ENCODE assay signal across 32 cellular contexts in genomic region chr11:127632546-127632945, GRCh38.
A peak's percentile ranks its signal among the peaks of the same experiment; 100 is the strongest.
DNase-seq lines count a peak whose midpoint lies in the region; ATAC-seq and TF ChIP-seq lines count a peak whose summit lies in the region.
"Had no signal": no experiment of that assay in that cellular context is flagged by ENCODE, and none has a peak within 500 bp of the region (broad histone marks: within the 10 kb centered on the region; RNA-seq: fewer than 3 reads in every experiment).

No MANE protein-coding gene starts in this region.

- no peaks in the 10 kb centered on the region for H3K36me3 ChIP-seq in HUES64 (ENCODE audit: insufficient read depth, low read length)
- H3K36me3 ChIP-seq: gastrocnemius medialis, MG63, thyroid gland, vagina, WERI-Rb-1 had no signal

- intact Hi-C loops in CD4-positive, alpha-beta T cell (cut with DNase I, micrococcal nuclease): no loop called here

- H3K9ac ChIP-seq in HUES64 (ENCODE audit: low read depth, low read length): no peak overlapping the region

- H3K27me3 Mint-ChIP-seq in CD4-positive, alpha-beta T cell: no peaks in the 10 kb centered on the region
- H3K27me3 Mint-ChIP-seq: activated CD4-positive, alpha-beta T cell treated with anti-CD3 and anti-CD28 coated beads, Interleukin-2, amount 10 ng/mL, durations not matched to agents 7 days and 5 days; activated naive CD8-positive, alpha-beta T cell treated with anti-CD3 and anti-CD28 coated beads, Interleukin-2, amount 50 U/mL, for 24 hours; B cell; central memory CD8-positive, alpha-beta T cell; dendritic cell treated with granulocyte-macrophage colony-stimulating factor and Interleukin-4, amounts not matched to agents 40 ng/mL and 50 ng/mL, for 4 days; stimulated activated naive CD8-positive, alpha-beta T cell treated with anti-CD3 and anti-CD28 coated beads, Interleukin-15, amount 100 ng/mL, for 72 hours had no signal

- peaks cover 30% of the 10 kb centered on the region for H3K4me1 ChIP-seq in HUES64 (ENCODE audit: insufficient read depth, low read length)
- H3K4me1 ChIP-seq: A549, vagina had no signal

- TF ChIP-seq CTCF in CD4-positive, alpha-beta T cell (IDR thresholded peaks at IDR 0.05): no peak

- 83% methylated on average over 4 of the region's 4 CpGs for WGBS in HUES64

- POLR2A ChIA-PET in CD4-positive, alpha-beta T cell (lab: Charles Lee): no interaction called here

- no peak overlapping the region for H3K27ac Mint-ChIP-seq in CD4-positive, alpha-beta T cell
- H3K27ac Mint-ChIP-seq: activated CD4-positive, alpha-beta T cell treated with anti-CD3 and anti-CD28 coated beads, Interleukin-2, amount 10 ng/mL, durations not matched to agents 7 days and 5 days; activated naive CD8-positive, alpha-beta T cell treated with anti-CD3 and anti-CD28 coated beads, Interleukin-2, amount 50 U/mL, for 24 hours; B cell; dendritic cell treated with granulocyte-macrophage colony-stimulating factor and Interleukin-4, amounts not matched to agents 40 ng/mL and 50 ng/mL, for 4 days; mesothelial cell of epicardium; naive thymus-derived CD8-positive, alpha-beta T cell; stimulated activated naive CD8-positive, alpha-beta T cell treated with anti-CD3 and anti-CD28 coated beads, Interleukin-15, amount 100 ng/mL, for 72 hours had no signal

- no peaks in the 10 kb centered on the region for H3K4me1 Mint-ChIP-seq in CD4-positive, alpha-beta T cell (ENCODE audit: low read depth)
- H3K4me1 Mint-ChIP-seq: activated CD4-positive, alpha-beta T cell treated with anti-CD3 and anti-CD28 coated beads, Interleukin-2, amount 10 ng/mL, durations not matched to agents 7 days and 5 days; activated naive CD8-positive, alpha-beta T cell treated with anti-CD3 and anti-CD28 coated beads, Interleukin-2, amount 50 U/mL, for 24 hours; B cell; central memory CD8-positive, alpha-beta T cell; naive thymus-derived CD8-positive, alpha-beta T cell; stimulated activated naive CD8-positive, alpha-beta T cell treated with anti-CD3 and anti-CD28 coated beads, Interleukin-15, amount 100 ng/mL, for 72 hours had no signal

- peak overlapping the region; percentile 22; the same call in 1 of the 2 replicates for H3K27ac ChIP-seq in HUES64 (ENCODE audit: low read depth, low read length)
- no peak overlapping the region for H3K27ac ChIP-seq in CD4-positive, alpha-beta T cell (ENCODE audit: low read depth, low read length)
- H3K27ac ChIP-seq: A549, gastrocnemius medialis, thyroid gland, vagina, WERI-Rb-1 had no signal

- CTCF ChIA-PET in CD4-positive, alpha-beta T cell (lab: Charles Lee): no interaction called here

- H3K4me3 Mint-ChIP-seq in CD4-positive, alpha-beta T cell: no peak overlapping the region
- H3K4me3 Mint-ChIP-seq: activated CD4-positive, alpha-beta T cell treated with anti-CD3 and anti-CD28 coated beads, Interleukin-2, amount 10 ng/mL, durations not matched to agents 7 days and 5 days; activated naive CD8-positive, alpha-beta T cell treated with anti-CD3 and anti-CD28 coated beads, Interleukin-2, amount 50 U/mL, for 24 hours; B cell; central memory CD8-positive, alpha-beta T cell; dendritic cell treated with granulocyte-macrophage colony-stimulating factor and Interleukin-4, amounts not matched to agents 40 ng/mL and 50 ng/mL, for 4 days; mesothelial cell of epicardium; naive thymus-derived CD8-positive, alpha-beta T cell; stimulated activated naive CD8-positive, alpha-beta T cell treated with anti-CD3 and anti-CD28 coated beads, Interleukin-15, amount 100 ng/mL, for 72 hours had no signal

- no peaks in the 10 kb centered on the region for H3K27me3 ChIP-seq in HUES64 (ENCODE audit: insufficient read depth, low read length)
- no peaks in the 10 kb centered on the region for H3K27me3 ChIP-seq in CD4-positive, alpha-beta T cell (ENCODE audit: control insufficient read depth, insufficient read depth, low read length)
- H3K27me3 ChIP-seq: gastrocnemius medialis, MG63, thyroid gland, vagina had no signal

- H3K9me3 Mint-ChIP-seq in CD4-positive, alpha-beta T cell: no peaks in the 10 kb centered on the region
- H3K9me3 Mint-ChIP-seq: activated CD4-positive, alpha-beta T cell treated with anti-CD3 and anti-CD28 coated beads, Interleukin-2, amount 10 ng/mL, durations not matched to agents 7 days and 5 days; activated naive CD8-positive, alpha-beta T cell treated with anti-CD3 and anti-CD28 coated beads, Interleukin-2, amount 50 U/mL, for 24 hours; central memory CD8-positive, alpha-beta T cell; dendritic cell treated with granulocyte-macrophage colony-stimulating factor and Interleukin-4, amounts not matched to agents 40 ng/mL and 50 ng/mL, for 4 days; mesothelial cell of epicardium; naive thymus-derived CD8-positive, alpha-beta T cell; stimulated activated naive CD8-positive, alpha-beta T cell treated with anti-CD3 and anti-CD28 coated beads, Interleukin-15, amount 100 ng/mL, for 72 hours had no signal

- H3K4me3 ChIP-seq in HUES64 (ENCODE audit: low read length): no peak overlapping the region
- H3K4me3 ChIP-seq: A549, gastrocnemius medialis, MG63, thyroid gland, vagina had no signal

- DNase-seq in Ammon's horn (ENCODE audit: low spot score): peak; percentile 28
- DNase-seq in inferior parietal cortex (ENCODE audit: extremely low spot score): peak; percentile 45
- no peak for DNase-seq in CD4-positive, alpha-beta T cell
- no peak for DNase-seq in NCI-H2029 (lab: John Stamatoyannopoulos, UW)
- DNase-seq: activated CD4-positive, alpha-beta T cell treated with anti-CD3 and anti-CD28 coated beads, Interleukin-2, amount 10 ng/mL, durations not matched to agents 7 days and 5 days; activated naive CD8-positive, alpha-beta T cell treated with anti-CD3 and anti-CD28 coated beads, Interleukin-2, amount 50 U/mL, for 24 hours; activated T-cell treated with anti-CD3 and anti-CD28 coated beads, Interleukin-2, amount 50 U/mL, for 48 hours; gastrocnemius medialis; hippocampal formation; KBM-7; MG63; naive thymus-derived CD8-positive, alpha-beta T cell; NCI-H1417 treated with DMSO at 0.1 percent for 48 hours; NCI-H2171; NCI-H510A treated with DMSO at 0.1 percent for 48 hours; SHP77 treated with DMSO at 0.1 percent for 48 hours; stimulated activated naive CD8-positive, alpha-beta T cell treated with anti-CD3 and anti-CD28 coated beads, Interleukin-15, amount 100 ng/mL, for 72 hours; SW 1271; T1000; thyroid gland; WERI-Rb-1 had no signal

- H3K36me3 Mint-ChIP-seq in CD4-positive, alpha-beta T cell (ENCODE audit: low read depth): no peaks in the 10 kb centered on the region
- H3K36me3 Mint-ChIP-seq: mesothelial cell of epicardium; naive thymus-derived CD8-positive, alpha-beta T cell had no signal

- ATAC-seq in GM21360 (IDR thresholded peaks at IDR 0.05; ENCODE audit: unreplicated experiment) (peak; percentile 96), HG03565 (IDR thresholded peaks at IDR 0.05; ENCODE audit: unreplicated experiment) (no peak), GM21825 (IDR thresholded peaks at IDR 0.05; ENCODE audit: unreplicated experiment) (no peak)
- ATAC-seq in CD4-positive, alpha-beta T cell (ENCODE audit: poor library complexity): no peak
- ATAC-seq: A549; activated naive CD8-positive, alpha-beta T cell treated with anti-CD3 and anti-CD28 coated beads, Interleukin-2, amount 50 U/mL, for 24 hours; gastrocnemius medialis; naive thymus-derived CD8-positive, alpha-beta T cell; Panc1; stimulated activated naive CD8-positive, alpha-beta T cell treated with anti-CD3 and anti-CD28 coated beads, Interleukin-15, amount 100 ng/mL, for 72 hours had no signal

- no peaks in the 10 kb centered on the region for H3K9me3 ChIP-seq in HUES64 (ENCODE audit: insufficient read depth, low read depth, low read length)
- H3K9me3 ChIP-seq in CD4-positive, alpha-beta T cell (ENCODE audit: control insufficient read depth, low read length): no peaks in the 10 kb centered on the region
- H3K9me3 ChIP-seq: A549, gastrocnemius medialis, MG63, thyroid gland, vagina had no signal

Comparison
In these comparisons a context has a peak if more than half of its experiments do, and no peak if none do; other contexts are left out.
1. DNase-seq: peak in Ammon's horn (single experiment) and inferior parietal cortex (single experiment); none in CD4-positive, alpha-beta T cell (0 of 10) and NCI-H2029 (single experiment).